Comparison of ENCODE assay signal across 35 cellular contexts in the genomic region with DNA sequence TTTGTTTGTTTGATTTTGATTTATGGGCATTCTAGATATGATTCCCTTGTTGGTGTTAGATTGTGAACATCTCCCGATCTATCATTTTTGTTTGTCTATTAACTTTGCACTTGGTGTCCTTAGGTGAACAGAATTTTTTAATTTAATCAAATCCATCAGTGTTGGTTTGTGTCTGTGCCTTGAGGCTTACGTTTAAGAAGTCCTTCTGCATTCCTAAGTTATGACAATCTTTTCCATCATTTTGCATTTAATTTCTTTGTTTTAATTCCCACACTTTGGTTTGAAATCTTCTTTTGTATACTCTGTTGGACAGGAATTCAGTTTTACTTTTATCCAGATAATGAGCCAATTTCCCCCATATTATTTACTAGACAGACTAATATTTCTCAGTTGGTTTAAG.
"Had no signal": no experiment of that assay in that cellular context is flagged by ENCODE, and none has a peak within 500 bp of the region (broad histone marks: within the 10 kb centered on the region; RNA-seq: fewer than 3 reads in every experiment).

No MANE protein-coding gene starts in this region.

- DNase-seq: Kasumi-1, KG1, MG63, MM.1S, MV-4-11, NCI-H1048, NCI-H1092, NCI-H1092 treated with DMSO at 0.1 percent for 48 hours, NCI-H1105, NCI-H1105 treated with DMSO at 0.1 percent for 48 hours, NCI-H1417, NCI-H1417 treated with DMSO at 0.1 percent for 48 hours, NCI-H1436, NCI-H1436 treated with DMSO at 0.1 percent for 48 hours, NCI-H146, NCI-H1694, NCI-H1694 treated with DMSO at 0.1 percent for 48 hours, NCI-H187, NCI-H187 treated with DMSO at 0.1 percent for 48 hours, NCI-H1930, NCI-H2029, NCI-H2029 treated with DMSO at 0.1 percent for 48 hours, NCI-H2081, NCI-H2081 treated with DMSO at 0.1 percent for 48 hours, NCI-H2107, NCI-H2171, NCI-H2171 treated with DMSO at 0.1 percent for 48 hours, NCI-H2227 treated with DMSO at 0.1 percent for 48 hours, NCI-H226, NCI-H345, NCI-H446, NCI-H446 treated with DMSO at 0.1 percent for 48 hours, NCI-H510A, NCI-H510A treated with DMSO at 0.1 percent for 48 hours had no signal

- H3K36me3 ChIP-seq: MG63 had no signal

- H3K27ac ChIP-seq: KMS-11 had no signal

- H3K4me3 ChIP-seq: MG63 had no signal

- H3K9ac ChIP-seq: KMS-11 had no signal

- H3K9me3 ChIP-seq: MG63 had no signal

- H3K4me2 ChIP-seq: KMS-11 had no signal

- H3K27me3 ChIP-seq: MG63 had no signal
